ENCODE assay signal across 12 cellular contexts in the genomic region with DNA sequence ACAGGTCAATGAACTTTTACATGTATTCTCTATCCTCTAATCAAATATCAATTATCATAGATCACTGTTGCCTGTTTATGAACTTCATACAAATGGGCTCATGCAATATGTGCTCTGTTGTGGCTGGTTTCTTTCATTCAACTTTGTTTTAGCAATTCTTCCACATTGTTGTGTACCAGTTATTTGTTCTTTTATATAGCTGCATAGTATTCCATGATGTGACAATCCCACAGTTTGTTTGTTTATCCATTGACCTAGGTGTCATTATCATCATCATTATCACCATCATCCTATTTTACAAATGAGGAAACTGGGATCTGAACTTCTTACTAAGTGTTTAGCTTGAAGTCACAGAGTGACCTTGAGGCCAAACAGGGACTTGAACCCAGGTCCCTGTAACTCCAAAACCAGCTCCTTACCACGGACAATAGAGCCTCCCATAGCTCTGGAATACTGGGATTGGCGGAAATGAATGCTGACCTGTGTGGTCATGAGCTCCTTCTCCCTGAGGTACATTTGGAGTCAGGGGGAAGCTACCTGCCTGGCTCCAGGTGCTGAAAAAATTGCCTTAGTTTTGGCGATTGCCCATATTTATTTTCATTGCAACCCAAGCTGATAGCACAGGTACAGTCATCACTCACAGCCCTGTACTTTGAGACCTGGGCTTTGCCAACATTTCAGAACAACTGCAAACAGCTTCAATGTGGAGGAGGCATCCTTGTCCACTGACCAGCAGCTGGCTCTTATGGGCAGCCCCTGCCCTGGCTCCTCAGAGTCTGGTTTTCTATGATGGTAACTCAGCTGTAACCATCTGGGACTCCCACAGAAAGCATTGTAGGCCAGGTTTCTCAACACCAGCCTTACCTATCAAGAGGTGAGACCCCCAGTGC. TPM values are rescaled to one million over a fixed set of nuclear protein-coding genes. Genes with fewer than 3 reads are reported as not detected.
DNase-seq lines count a peak whose midpoint lies in the region; ATAC-seq and TF ChIP-seq lines count a peak whose summit lies in the region.
"Had no signal": no experiment of that assay in that cellular context is flagged by ENCODE, and none has a peak within 500 bp of the region (broad histone marks: within the 10 kb centered on the region; RNA-seq: fewer than 3 reads in every experiment).

No MANE protein-coding gene starts in this region.

- H3K4me2 ChIP-seq in Karpas-422 (ENCODE audit: low read depth, low read length, poor library complexity, severe bottlenecking), result no peak overlapping the region

- WGBS in thymus, result 93% methylated on average over 3 of the region's 3 CpGs

- H4K20me1 ChIP-seq in Karpas-422 (ENCODE audit: insufficient read depth, low read depth, low read length), result peaks cover 14% of the 10 kb centered on the region; the same call in 1 of the 2 replicates

- peak overlapping the region; percentile 95 for H3K27ac Mint-ChIP-seq in activated CD4-positive, alpha-beta T cell treated with anti-CD3 and anti-CD28 coated beads, Interleukin-2, amount 10 ng/mL, durations not matched to agents 7 days and 5 days
- H3K27ac Mint-ChIP-seq in activated naive CD8-positive, alpha-beta T cell treated with anti-CD3 and anti-CD28 coated beads, Interleukin-2, amount 50 U/mL, for 24 hours, result peak overlapping the region; percentile 14
- H3K27ac Mint-ChIP-seq: memory B cell had no signal

- H3K79me2 ChIP-seq in Karpas-422 (ENCODE audit: low read length), result no peaks in the 10 kb centered on the region

- no peaks in the 10 kb centered on the region for H3K27me3 Mint-ChIP-seq in activated CD4-positive, alpha-beta T cell treated with anti-CD3 and anti-CD28 coated beads, Interleukin-2, amount 10 ng/mL, durations not matched to agents 7 days and 5 days
- H3K27me3 Mint-ChIP-seq in activated naive CD8-positive, alpha-beta T cell treated with anti-CD3 and anti-CD28 coated beads, Interleukin-2, amount 50 U/mL, for 24 hours, result no peaks in the 10 kb centered on the region
- H3K27me3 Mint-ChIP-seq: memory B cell; stimulated activated naive B cell treated with anti-CD40 and anti-IgM and Interleukin-4, amounts not matched to agents 10 μg/mL and 1 μg/mL and 100 μg/mL, for 72 hours had no signal

- intact Hi-C loops in lower lobe of right lung (cut with DNase I), result no loop called here

- TF ChIP-seq CTCF in lower lobe of right lung (IDR thresholded peaks at IDR 0.05) (no peak), GM13977 (IDR thresholded peaks at IDR 0.05; ENCODE audit: extremely low read depth, insufficient read depth, missing control alignments) (no peak)

- H3K4me3 Mint-ChIP-seq in activated CD4-positive, alpha-beta T cell treated with anti-CD3 and anti-CD28 coated beads, Interleukin-2, amount 10 ng/mL, durations not matched to agents 7 days and 5 days, result no peak overlapping the region
- H3K4me3 Mint-ChIP-seq in activated naive CD8-positive, alpha-beta T cell treated with anti-CD3 and anti-CD28 coated beads, Interleukin-2, amount 50 U/mL, for 24 hours, result no peak overlapping the region
- H3K4me3 Mint-ChIP-seq: memory B cell; stimulated activated naive B cell treated with anti-CD40 and anti-IgM and Interleukin-4, amounts not matched to agents 10 μg/mL and 1 μg/mL and 100 μg/mL, for 72 hours had no signal

- H3K36me3 Mint-ChIP-seq in activated CD4-positive, alpha-beta T cell treated with anti-CD3 and anti-CD28 coated beads, Interleukin-2, amount 10 ng/mL, durations not matched to agents 7 days and 5 days (ENCODE audit: low read depth), result peaks cover 31% of the 10 kb centered on the region
- peaks cover 18% of the 10 kb centered on the region for H3K36me3 Mint-ChIP-seq in activated naive CD8-positive, alpha-beta T cell treated with anti-CD3 and anti-CD28 coated beads, Interleukin-2, amount 50 U/mL, for 24 hours (ENCODE audit: low read depth)

- H3K27me3 ChIP-seq in lower lobe of right lung (ENCODE audit: low read depth) (no peaks in the 10 kb centered on the region), thymus (ENCODE audit: control insufficient read depth, insufficient read depth) (no peaks in the 10 kb centered on the region), Karpas-422 (ENCODE audit: low read length) (no peaks in the 10 kb centered on the region)

- H3K9me3 ChIP-seq in lower lobe of right lung, result no peaks in the 10 kb centered on the region
- no peaks in the 10 kb centered on the region for H3K9me3 ChIP-seq in thymus (ENCODE audit: control insufficient read depth)
- H3K9me3 ChIP-seq in Karpas-422 (ENCODE audit: low read length), result no peaks in the 10 kb centered on the region

- POLR2A ChIA-PET in activated CD4-positive, alpha-beta T cell treated with anti-CD3 and anti-CD28 coated beads, Interleukin-2, amount 10 ng/mL, durations not matched to agents 7 days and 5 days (lab: Charles Lee), result interaction anchor here (0.6 kb wide), 1 partner anchor 66 kb away, joined by 4 read pairs; no protein-coding TSS in a partner anchor

- H3K36me3 ChIP-seq in lower lobe of right lung (peaks cover 23% of the 10 kb centered on the region), thymus (ENCODE audit: control insufficient read depth, insufficient read depth) (peaks cover 9% of the 10 kb centered on the region), Karpas-422 (ENCODE audit: insufficient read depth, low read length) (peaks cover 13% of the 10 kb centered on the region)

- no peak for ATAC-seq in activated naive CD8-positive, alpha-beta T cell treated with anti-CD3 and anti-CD28 coated beads, Interleukin-2, amount 50 U/mL, for 24 hours
- no peak for ATAC-seq in lower lobe of right lung

- no peak overlapping the region for H2AFZ ChIP-seq in Karpas-422 (ENCODE audit: low read length)

- no peaks in the 10 kb centered on the region for H3K9me2 ChIP-seq in Karpas-422 (replicated peaks; ENCODE audit: insufficient read depth, low read length)

- H3K9ac ChIP-seq in Karpas-422 (ENCODE audit: low read length), result no peak overlapping the region

- H3K9me3 Mint-ChIP-seq in activated CD4-positive, alpha-beta T cell treated with anti-CD3 and anti-CD28 coated beads, Interleukin-2, amount 10 ng/mL, durations not matched to agents 7 days and 5 days, result no peaks in the 10 kb centered on the region
- no peaks in the 10 kb centered on the region for H3K9me3 Mint-ChIP-seq in activated naive CD8-positive, alpha-beta T cell treated with anti-CD3 and anti-CD28 coated beads, Interleukin-2, amount 50 U/mL, for 24 hours
- H3K9me3 Mint-ChIP-seq: memory B cell; stimulated activated naive B cell treated with anti-CD40 and anti-IgM and Interleukin-4, amounts not matched to agents 10 μg/mL and 1 μg/mL and 100 μg/mL, for 72 hours had no signal

- H3K27ac ChIP-seq in lower lobe of right lung (peak overlapping the region; percentile 38), thymus (ENCODE audit: low read depth) (peak overlapping the region; percentile 36), Karpas-422 (ENCODE audit: low read length) (no peak overlapping the region)

- no peak for DNase-seq in activated CD4-positive, alpha-beta T cell treated with anti-CD3 and anti-CD28 coated beads, Interleukin-2, amount 10 ng/mL, durations not matched to agents 7 days and 5 days
- no peak for DNase-seq in activated CD4-positive, alpha-beta T cell treated with anti-CD3 and anti-CD28 coated beads, Interleukin-2, amount 50 U/mL, for 4 hours
- no peak for DNase-seq in activated naive CD8-positive, alpha-beta T cell treated with anti-CD3 and anti-CD28 coated beads, Interleukin-2, amount 50 U/mL, for 24 hours
- DNase-seq in lower lobe of right lung, result no peak
- DNase-seq in NCI-H526 treated with DMSO at 0.1 percent for 48 hours (lab: John Stamatoyannopoulos, UW), result no peak
- DNase-seq in Karpas-422, result no peak
- no peak for DNase-seq in GM13977 (ENCODE audit: low spot score)
- DNase-seq: stimulated activated CD4-positive, alpha-beta T cell treated with anti-CD3 and anti-CD28 coated beads, Interleukin-12 subunit alpha, Interleukin-12 subunit beta, amount 100 ng/mL, for 4 hours; SW 1271 had no signal

- H3K4me1 ChIP-seq in lower lobe of right lung (peaks cover 85% of the 10 kb centered on the region), thymus (ENCODE audit: control insufficient read depth, insufficient read depth, low read length) (peaks cover 40% of the 10 kb centered on the region), Karpas-422 (ENCODE audit: low read length) (peaks cover 3% of the 10 kb centered on the region)

- in situ Hi-C loops in GM13977 (cut with MboI; ENCODE audit: low pct_unique_long_range_greater_than_20kb, low sequenced_read_pairs, unreplicated experiment), result no loop called here

- CTCF ChIA-PET in activated CD4-positive, alpha-beta T cell treated with anti-CD3 and anti-CD28 coated beads, Interleukin-2, amount 10 ng/mL, durations not matched to agents 7 days and 5 days (lab: Charles Lee), result interaction anchor here (0.9 to 3.4 kb wide), 6 partner anchors 8 to 542 kb away, joined by 3 to 13 read pairs (median 3); a partner anchor contains a TSS

- H3K4me3 ChIP-seq in lower lobe of right lung, result no peak overlapping the region
- H3K4me3 ChIP-seq in thymus (ENCODE audit: low read length), result no peak overlapping the region
- no peak overlapping the region for H3K4me3 ChIP-seq in Karpas-422 (ENCODE audit: low read length)

- H3K4me1 Mint-ChIP-seq in activated CD4-positive, alpha-beta T cell treated with anti-CD3 and anti-CD28 coated beads, Interleukin-2, amount 10 ng/mL, durations not matched to agents 7 days and 5 days, result peaks cover 90% of the 10 kb centered on the region
- H3K4me1 Mint-ChIP-seq in activated naive CD8-positive, alpha-beta T cell treated with anti-CD3 and anti-CD28 coated beads, Interleukin-2, amount 50 U/mL, for 24 hours, result peaks cover 94% of the 10 kb centered on the region

RNA-seq across cellular contexts. Expression of a gene that starts 9.2 kb away (rescaled TPM):
- total RNA-seq in activated CD4-positive, alpha-beta T cell treated with anti-CD3 and anti-CD28 coated beads, Interleukin-2, amount 10 ng/mL, durations not matched to agents 7 days and 5 days, result 10 to 100 TPM; 81.7 to 82.2 TPM
- total RNA-seq in lower lobe of right lung, result 199 TPM
- 109 TPM for polyA plus RNA-seq in thymus
- total RNA-seq in Karpas-422 (2014; rRNA removed; shearing (Covaris generic); ENCODE audit: low replicate concordance), result 76.8 and 118 TPM in 2 replicates
